ENCODE assay signal across 14 cellular contexts in the genomic region with DNA sequence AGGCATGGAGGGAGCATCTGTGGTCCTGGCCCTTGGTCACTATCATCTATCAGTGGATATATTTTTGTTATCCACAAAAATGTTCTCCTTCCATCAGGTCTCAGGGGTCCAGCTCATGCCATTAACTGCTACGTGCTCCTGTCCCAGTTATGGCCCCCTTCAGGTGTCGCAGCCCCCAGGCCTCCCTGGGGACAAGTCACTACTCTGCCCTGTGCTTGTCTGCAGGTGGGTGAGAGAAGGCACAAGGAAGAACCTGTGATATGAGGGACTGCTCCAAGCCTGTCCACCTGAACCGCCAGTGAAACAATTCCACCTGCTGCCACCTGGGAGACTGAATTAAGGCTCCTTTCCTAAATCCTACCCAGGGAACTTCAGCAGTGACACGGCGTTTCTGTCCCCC.
DNase-seq lines count a peak whose midpoint lies in the region; ATAC-seq and TF ChIP-seq lines count a peak whose summit lies in the region.
"Had no signal": no experiment of that assay in that cellular context is flagged by ENCODE, and none has a peak within 500 bp of the region (broad histone marks: within the 10 kb centered on the region; RNA-seq: fewer than 3 reads in every experiment).

No MANE protein-coding gene starts in this region.

- H3K27ac Mint-ChIP-seq in activated CD8-positive, alpha-beta memory T cell treated with anti-CD3 and anti-CD28 coated beads, Interleukin-2, amount 10 ng/mL, durations not matched to agents 7 days and 5 days, result no peak overlapping the region
- H3K27ac Mint-ChIP-seq in stimulated activated effector memory CD8-positive, alpha-beta T cell treated with anti-CD3 and anti-CD28 coated beads, Interleukin-12 subunit alpha, Interleukin-12 subunit beta, amount 100 ng/mL, for 72 hours, result peak overlapping the region; percentile 99
- H3K27ac Mint-ChIP-seq: CD4-positive, CD25-positive, alpha-beta regulatory T cell had no signal

- no peak for TF ChIP-seq CTCF in coronary artery (IDR thresholded peaks at IDR 0.05)

- H3K27ac ChIP-seq in coronary artery (no peak overlapping the region), mucosa of rectum (ENCODE audit: low read depth in 2 of 2, low read length in 2 of 2) (peak overlapping the region; percentile 20 to 67)
- H3K27ac ChIP-seq: BLaER1 treated with 17β-estradiol and CSF1 and Interleukin-3, amounts not matched to agents 10 nM and 100 nM; GM23248; HL-60 had no signal

- peak; percentile 37 for DNase-seq in activated CD8-positive, alpha-beta memory T cell treated with anti-CD3 and anti-CD28 coated beads, Interleukin-2, amount 10 ng/mL, durations not matched to agents 7 days and 5 days
- DNase-seq in activated CD8-positive, alpha-beta memory T cell treated with anti-CD3 and anti-CD28 coated beads, Interleukin-2, amount 50 U/mL, for 48 hours, result no peak
- DNase-seq in coronary artery (ENCODE audit: low spot score), result peak; percentile 59
- DNase-seq in stimulated activated effector memory CD8-positive, alpha-beta T cell treated with anti-CD3 and anti-CD28 coated beads, Interleukin-12 subunit alpha, Interleukin-12 subunit beta, amount 100 ng/mL, for 72 hours (ENCODE audit: low spot score in 2 of 2), result no peak
- DNase-seq in activated CD4-positive, alpha-beta T cell treated with anti-CD3 and anti-CD28 coated beads, Interleukin-2, amount 50 U/mL, for 4 hours, result no peak
- no peak for DNase-seq in NCI-H446 treated with DMSO at 0.1 percent for 48 hours (lab: John Stamatoyannopoulos, UW)
- DNase-seq: ACHN; CD4-positive, CD25-positive, alpha-beta regulatory T cell; DMS53; GM23248 had no signal

- no peaks in the 10 kb centered on the region for H3K9me3 Mint-ChIP-seq in activated CD8-positive, alpha-beta memory T cell treated with anti-CD3 and anti-CD28 coated beads, Interleukin-2, amount 10 ng/mL, durations not matched to agents 7 days and 5 days (ENCODE audit: low read depth)
- H3K9me3 Mint-ChIP-seq in stimulated activated effector memory CD8-positive, alpha-beta T cell treated with anti-CD3 and anti-CD28 coated beads, Interleukin-12 subunit alpha, Interleukin-12 subunit beta, amount 100 ng/mL, for 72 hours, result no peaks in the 10 kb centered on the region
- H3K9me3 Mint-ChIP-seq: CD4-positive, CD25-positive, alpha-beta regulatory T cell had no signal

- H3K36me3 Mint-ChIP-seq in activated CD8-positive, alpha-beta memory T cell treated with anti-CD3 and anti-CD28 coated beads, Interleukin-2, amount 10 ng/mL, durations not matched to agents 7 days and 5 days, result peaks cover 4% of the 10 kb centered on the region
- peaks cover 22% of the 10 kb centered on the region for H3K36me3 Mint-ChIP-seq in stimulated activated effector memory CD8-positive, alpha-beta T cell treated with anti-CD3 and anti-CD28 coated beads, Interleukin-12 subunit alpha, Interleukin-12 subunit beta, amount 100 ng/mL, for 72 hours
- H3K36me3 Mint-ChIP-seq: CD4-positive, CD25-positive, alpha-beta regulatory T cell had no signal

- no peaks in the 10 kb centered on the region for H3K27me3 Mint-ChIP-seq in activated CD8-positive, alpha-beta memory T cell treated with anti-CD3 and anti-CD28 coated beads, Interleukin-2, amount 10 ng/mL, durations not matched to agents 7 days and 5 days
- H3K27me3 Mint-ChIP-seq: CD4-positive, CD25-positive, alpha-beta regulatory T cell had no signal

- H3K36me3 ChIP-seq in mucosa of rectum (ENCODE audit: control insufficient read depth in 2 of 2, insufficient read depth in 2 of 2, low read length in 2 of 2), result no peaks in the 10 kb centered on the region
- H3K36me3 ChIP-seq: BLaER1 treated with 17β-estradiol and CSF1 and Interleukin-3, amounts not matched to agents 10 nM and 100 nM had no signal

- CTCF ChIA-PET in activated CD8-positive, alpha-beta memory T cell treated with anti-CD3 and anti-CD28 coated beads, Interleukin-2, amount 10 ng/mL, durations not matched to agents 7 days and 5 days (lab: Charles Lee), result no interaction called here

- H3K4me3 ChIP-seq in coronary artery, result no peak overlapping the region
- H3K4me3 ChIP-seq in mucosa of rectum (ENCODE audit: low read length in 2 of 2), result no peak overlapping the region
- H3K4me3 ChIP-seq: BLaER1 treated with 17β-estradiol and CSF1 and Interleukin-3, amounts not matched to agents 10 nM and 100 nM; GM12878; GM23248 had no signal

- H3K9ac ChIP-seq in mucosa of rectum (ENCODE audit: low read depth in 1 of 2, low read length in 2 of 2), result no peak overlapping the region
- H3K9ac ChIP-seq: BLaER1 treated with 17β-estradiol and CSF1 and Interleukin-3, amounts not matched to agents 10 nM and 100 nM; GM23248 had no signal

- H3K27me3 ChIP-seq in mucosa of rectum (ENCODE audit: control insufficient read depth in 2 of 2, insufficient read depth in 2 of 2, low read length in 2 of 2), result no peaks in the 10 kb centered on the region

- H3K4me1 Mint-ChIP-seq in activated CD8-positive, alpha-beta memory T cell treated with anti-CD3 and anti-CD28 coated beads, Interleukin-2, amount 10 ng/mL, durations not matched to agents 7 days and 5 days, result peaks cover 33% of the 10 kb centered on the region
- H3K4me1 Mint-ChIP-seq in stimulated activated effector memory CD8-positive, alpha-beta T cell treated with anti-CD3 and anti-CD28 coated beads, Interleukin-12 subunit alpha, Interleukin-12 subunit beta, amount 100 ng/mL, for 72 hours, result peaks cover 41% of the 10 kb centered on the region

- H3K4me1 ChIP-seq in mucosa of rectum (ENCODE audit: control insufficient read depth in 2 of 2, insufficient read depth in 2 of 2, low read length in 2 of 2), result peaks cover 7 to 16% of the 10 kb centered on the region in 2 donors

- no peak overlapping the region for H3K4me3 Mint-ChIP-seq in activated CD8-positive, alpha-beta memory T cell treated with anti-CD3 and anti-CD28 coated beads, Interleukin-2, amount 10 ng/mL, durations not matched to agents 7 days and 5 days
- H3K4me3 Mint-ChIP-seq in stimulated activated effector memory CD8-positive, alpha-beta T cell treated with anti-CD3 and anti-CD28 coated beads, Interleukin-12 subunit alpha, Interleukin-12 subunit beta, amount 100 ng/mL, for 72 hours, result peak overlapping the region; percentile 78
- H3K4me3 Mint-ChIP-seq: CD4-positive, CD25-positive, alpha-beta regulatory T cell had no signal

- no peak for ATAC-seq in activated CD8-positive, alpha-beta memory T cell treated with anti-CD3 and anti-CD28 coated beads, Interleukin-2, amount 10 ng/mL, durations not matched to agents 7 days and 5 days
- ATAC-seq in stimulated activated effector memory CD8-positive, alpha-beta T cell treated with anti-CD3 and anti-CD28 coated beads, Interleukin-12 subunit alpha, Interleukin-12 subunit beta, amount 100 ng/mL, for 72 hours, result no peak
- ATAC-seq: GM12878 had no signal

- H3K9me3 ChIP-seq in mucosa of rectum (ENCODE audit: control insufficient read depth in 2 of 2, low read length in 2 of 2), result no peaks in the 10 kb centered on the region

Comparison
In these comparisons a context has a peak if more than half of its experiments do, and no peak if none do; other contexts are left out.
1. DNase-seq: peak in activated CD8-positive, alpha-beta memory T cell treated with anti-CD3 and anti-CD28 coated beads, Interleukin-2, amount 10 ng/mL, durations not matched to agents 7 days and 5 days (single experiment) and coronary artery (single experiment); none in activated CD8-positive, alpha-beta memory T cell treated with anti-CD3 and anti-CD28 coated beads, Interleukin-2, amount 50 U/mL, for 48 hours (single experiment), stimulated activated effector memory CD8-positive, alpha-beta T cell treated with anti-CD3 and anti-CD28 coated beads, Interleukin-12 subunit alpha, Interleukin-12 subunit beta, amount 100 ng/mL, for 72 hours (0 of 2), activated CD4-positive, alpha-beta T cell treated with anti-CD3 and anti-CD28 coated beads, Interleukin-2, amount 50 U/mL, for 4 hours (0 of 2) and NCI-H446 treated with DMSO at 0.1 percent for 48 hours (single experiment).
2. H3K27ac ChIP-seq: peak in mucosa of rectum (2 of 2); none in coronary artery (0 of 2).